In genomic region chrX:29229802-29230201, GRCh38 we compare ENCODE assay signal across 12 cellular contexts.
"Had no signal": no experiment of that assay in that cellular context is flagged by ENCODE, and none has a peak within 500 bp of the region (broad histone marks: within the 10 kb centered on the region; RNA-seq: fewer than 3 reads in every experiment).

No MANE protein-coding gene starts in this region.

- H3K4me1 ChIP-seq: esophagus muscularis mucosa, gastroesophageal sphincter, stomach had no signal

- H3K36me3 ChIP-seq: brain microvascular endothelial cell, esophagus muscularis mucosa, gastroesophageal sphincter, ovary, stomach had no signal

- H3K9me3 ChIP-seq: esophagus muscularis mucosa, gastroesophageal sphincter, ovary, stomach had no signal

- H3K27ac ChIP-seq: brain microvascular endothelial cell, esophagus muscularis mucosa, gastroesophageal sphincter, ovary, stomach had no signal

- ATAC-seq: activated T-helper 17 cell treated with anti-CD3 and anti-CD28 coated beads, Interleukin-2, amount 50 U/mL, for 72 hours; gastroesophageal sphincter had no signal

- DNase-seq: activated B cell treated with CpG ODN at 0.5 μM for 24 hours; activated CD4-positive, alpha-beta T cell treated with anti-CD3 and anti-CD28 coated beads, Interleukin-2, amount 10 ng/mL, durations not matched to agents 24 days and 14 days; activated naive CD4-positive, alpha-beta T cell treated with anti-CD3 and anti-CD28 coated beads, Interleukin-2, amount 10 ng/mL, durations not matched to agents 7 days and 5 days; brain microvascular endothelial cell; endodermal cell; ovary; stimulated activated CD4-positive, alpha-beta T cell treated with anti-CD3 and anti-CD28 coated beads, Interleukin-15, amount 100 ng/mL, for 24 hours; stimulated activated CD4-positive, alpha-beta T cell treated with anti-CD3 and anti-CD28 coated beads, Interleukin-4, amount 100 ng/mL, for 24 hours; stomach had no signal

- H3K4me3 ChIP-seq: esophagus muscularis mucosa, gastroesophageal sphincter, ovary, stomach had no signal

- H3K27me3 ChIP-seq: brain microvascular endothelial cell, esophagus muscularis mucosa, gastroesophageal sphincter, ovary, stomach had no signal
